ENCODE assay signal across 10 cellular contexts in genomic region chr17:43880420-43880991, GRCh38.
A peak's percentile ranks its signal among the peaks of the same experiment; 100 is the strongest.
DNase-seq lines count a peak whose midpoint lies in the region; ATAC-seq, FAIRE-seq and TF ChIP-seq lines count a peak whose summit lies in the region.
"Had no signal": no experiment of that assay in that cellular context is flagged by ENCODE, and none has a peak within 500 bp of the region (broad histone marks: within the 10 kb centered on the region; RNA-seq: fewer than 3 reads in every experiment).

No MANE protein-coding gene starts in this region.

- H3K9me3 Mint-ChIP-seq in activated naive CD8-positive, alpha-beta T cell treated with anti-CD3 and anti-CD28 coated beads, Interleukin-2, amount 50 U/mL, for 24 hours = no peaks in the 10 kb centered on the region

- no peak overlapping the region for H3K4me3 Mint-ChIP-seq in activated naive CD8-positive, alpha-beta T cell treated with anti-CD3 and anti-CD28 coated beads, Interleukin-2, amount 50 U/mL, for 24 hours

- H3K36me3 Mint-ChIP-seq in activated naive CD8-positive, alpha-beta T cell treated with anti-CD3 and anti-CD28 coated beads, Interleukin-2, amount 50 U/mL, for 24 hours (ENCODE audit: low read depth) = no peaks in the 10 kb centered on the region

- ATAC-seq in activated naive CD8-positive, alpha-beta T cell treated with anti-CD3 and anti-CD28 coated beads, Interleukin-2, amount 50 U/mL, for 24 hours = no peak

- H3K27ac ChIP-seq in RWPE1 = no peak overlapping the region
- H3K27ac ChIP-seq: epithelial cell of prostate had no signal

- H3K4me1 Mint-ChIP-seq in activated naive CD8-positive, alpha-beta T cell treated with anti-CD3 and anti-CD28 coated beads, Interleukin-2, amount 50 U/mL, for 24 hours = no peaks in the 10 kb centered on the region

- no peaks in the 10 kb centered on the region for H3K27me3 Mint-ChIP-seq in activated naive CD8-positive, alpha-beta T cell treated with anti-CD3 and anti-CD28 coated beads, Interleukin-2, amount 50 U/mL, for 24 hours

- FAIRE-seq in GM19239 (lab: Jason Lieb, UNC) = no peak

- DNase-seq in AG09309 (ENCODE audit: low read depth) (no peak), GM19239 (ENCODE audit: insufficient read length, low spot score) (peak; percentile 50), RWPE1 (ENCODE audit: low spot score) (peak; percentile 59), iris pigment epithelial cell (ENCODE audit: low read depth) (peak; percentile 11), amniotic stem cell (lab: John Stamatoyannopoulos, UW) (no peak), putamen (ENCODE audit: low spot score) (no peak)
- DNase-seq in activated naive CD8-positive, alpha-beta T cell treated with anti-CD3 and anti-CD28 coated beads, Interleukin-2, amount 50 U/mL, for 24 hours = peak; percentile 57
- peak in 2 of 3 experiments; percentile 16 to 32 for DNase-seq in stimulated activated CD4-positive, alpha-beta T cell treated with anti-CD3 and anti-CD28 coated beads, TNF-alpha, amount 100 ng/mL, for 24 hours (ENCODE audit: low read depth in 3 of 3)

- TF ChIP-seq CTCF in AG09309 (IDR thresholded peaks at IDR 0.05; ENCODE audit: control insufficient read depth, insufficient read depth, low read depth, low read length, missing control alignments) (peak; percentile 63), RWPE1 (conservative IDR thresholded peaks at IDR 0.05; ENCODE audit: low read depth) (peak; percentile 83)

- POLR2A ChIA-PET in RWPE1 (lab: Yijun Ruan, JAX; ENCODE audit: low non-redundant PET) = no interaction called here

- H3K4me3 ChIP-seq in AG09309 (ENCODE audit: control insufficient read depth, low read depth, low read length) = no peak overlapping the region
- H3K4me3 ChIP-seq: HAP-1 had no signal

- CTCF ChIA-PET in RWPE1 (lab: Yijun Ruan, JAX) = interaction anchor here (0.6 to 4.2 kb wide), 9 partner anchors 8 to 114 kb away, joined by 3 to 56 read pairs (median 3); no protein-coding TSS in a partner anchor

- no peak overlapping the region for H3K27ac Mint-ChIP-seq in activated naive CD8-positive, alpha-beta T cell treated with anti-CD3 and anti-CD28 coated beads, Interleukin-2, amount 50 U/mL, for 24 hours

Comparison
In these comparisons a context has a peak if more than half of its experiments do, and no peak if none do; other contexts are left out.
1. DNase-seq: peak in GM19239 (single experiment), RWPE1 (single experiment), activated naive CD8-positive, alpha-beta T cell treated with anti-CD3 and anti-CD28 coated beads, Interleukin-2, amount 50 U/mL, for 24 hours (single experiment), iris pigment epithelial cell (single experiment) and stimulated activated CD4-positive, alpha-beta T cell treated with anti-CD3 and anti-CD28 coated beads, TNF-alpha, amount 100 ng/mL, for 24 hours (2 of 3); none in AG09309 (single experiment), amniotic stem cell (single experiment) and putamen (single experiment).